In the genomic region with DNA sequence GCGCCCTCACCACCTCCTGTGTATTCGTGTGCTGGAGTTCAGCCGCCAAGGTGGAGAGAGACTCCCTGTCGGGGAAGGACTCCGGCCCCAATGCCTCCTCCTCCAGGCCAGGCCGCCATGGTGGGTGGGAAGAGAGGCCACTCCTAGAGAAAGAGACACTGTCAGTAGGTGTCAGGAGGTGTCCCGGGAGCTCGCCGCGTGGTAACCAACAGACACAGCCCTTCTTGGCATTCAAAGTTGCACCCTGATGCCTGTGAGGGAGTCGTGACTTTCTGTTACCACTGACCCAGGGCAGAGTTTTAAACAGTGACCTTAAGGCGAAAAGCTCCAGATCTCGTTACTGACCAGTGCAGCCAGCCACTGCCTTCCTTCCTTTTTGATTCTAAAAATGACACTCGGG, we compare ENCODE assay signal across 18 cellular contexts.
"Had no signal": no experiment of that assay in that cellular context is flagged by ENCODE, and none has a peak within 500 bp of the region (broad histone marks: within the 10 kb centered on the region; RNA-seq: fewer than 3 reads in every experiment).

No MANE protein-coding gene starts in this region.

- DNase-seq: activated CD4-positive, alpha-beta T cell treated with anti-CD3 and anti-CD28 coated beads, Interleukin-2, amount 50 U/mL, for 1 hour; activated CD4-positive, CD25-positive, alpha-beta regulatory T cell; activated CD8-positive, alpha-beta memory T cell treated with anti-CD3 and anti-CD28 coated beads for 24 hours; activated naive CD8-positive, alpha-beta T cell treated with anti-CD3 and anti-CD28 coated beads for 36 hours; amygdala; cortex of kidney; effector CD4-positive, alpha-beta T cell; immature natural killer cell; lower lobe of right lung; ovary; stimulated activated CD4-positive, alpha-beta T cell treated with anti-CD3 and anti-CD28 coated beads, Interleukin-4, amount 100 ng/mL, for 24 hours; stimulated activated naive CD4-positive, alpha-beta T cell treated with Interleukin-2 at 50 U/mL for 16 hours; substantia nigra; T-helper 17 cell had no signal

- H3K27me3 ChIP-seq: esophagus muscularis mucosa, ovary, tibial nerve, vagina had no signal

- H3K4me1 ChIP-seq: lower lobe of right lung, tibial nerve had no signal

- ATAC-seq: T-helper 17 cell had no signal

- H3K36me3 ChIP-seq: lower lobe of right lung, ovary, tibial nerve, vagina had no signal

- H3K4me3 ChIP-seq: esophagus muscularis mucosa, lower lobe of right lung, ovary, skin epidermis, tibial nerve, vagina had no signal

- H3K9me3 ChIP-seq: esophagus muscularis mucosa, lower lobe of right lung, ovary, tibial nerve, vagina had no signal

- H3K27ac ChIP-seq: esophagus muscularis mucosa, lower lobe of right lung, ovary, skin epidermis, tibial nerve, vagina had no signal
